In the genomic region with DNA sequence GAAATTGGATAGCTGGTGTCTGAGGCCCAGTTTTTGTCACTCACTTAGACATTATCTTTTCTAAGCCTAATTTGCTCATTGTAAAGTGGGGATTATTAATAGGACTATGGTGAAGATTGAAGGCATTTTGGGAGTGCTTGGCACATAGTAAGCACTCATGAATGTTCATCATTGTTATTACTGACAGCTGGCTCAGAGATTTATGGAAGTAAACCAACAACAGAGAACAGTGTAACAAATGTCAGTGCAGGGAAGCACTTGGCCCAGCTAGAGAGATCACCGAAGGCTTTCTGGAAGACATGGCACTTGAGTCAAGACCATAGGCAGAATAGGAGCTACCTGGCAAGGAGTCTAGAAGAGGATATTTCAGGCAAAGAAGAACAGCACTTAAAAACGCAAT, we compare ENCODE assay signal across 17 cellular contexts.
DNase-seq lines count a peak whose midpoint lies in the region; ATAC-seq, FAIRE-seq and TF ChIP-seq lines count a peak whose summit lies in the region.
"Had no signal": no experiment of that assay in that cellular context is flagged by ENCODE, and none has a peak within 500 bp of the region (broad histone marks: within the 10 kb centered on the region; RNA-seq: fewer than 3 reads in every experiment).

No MANE protein-coding gene starts in this region.

- H3K27me3 ChIP-seq in keratinocyte (ENCODE audit: control insufficient read depth, extremely low read depth, insufficient read depth, low read length) = no peaks in the 10 kb centered on the region
- H3K27me3 ChIP-seq: BLaER1 had no signal

- H3K9me3 ChIP-seq in keratinocyte (ENCODE audit: control insufficient read depth, low read depth, low read length) = no peaks in the 10 kb centered on the region
- H3K9me3 ChIP-seq: BLaER1, Caco-2 had no signal

- no peak overlapping the region for H3K27ac ChIP-seq in keratinocyte (ENCODE audit: control insufficient read depth, insufficient read depth, low read length)
- H3K27ac ChIP-seq: 22Rv1, BLaER1, GM23248 had no signal

- no peak overlapping the region for H3K4me2 ChIP-seq in keratinocyte (ENCODE audit: control insufficient read depth, extremely low read depth, insufficient read depth, low read depth, low read length)
- H3K4me2 ChIP-seq: BLaER1 had no signal

- H3K79me2 ChIP-seq in keratinocyte (ENCODE audit: control insufficient read depth, insufficient read depth, low read length) = no peaks in the 10 kb centered on the region

- dilution Hi-C loops in keratinocyte (cut with MboI; ENCODE audit: extremely low pct_ligation_motif_present, low sequenced_read_pairs) = no loop called here

- H3K9ac ChIP-seq in keratinocyte (ENCODE audit: control insufficient read depth, extremely low read depth, insufficient read depth, low read length) = no peak overlapping the region
- H3K9ac ChIP-seq: BLaER1, GM23248 had no signal

- no peak overlapping the region for H3K4me3 ChIP-seq in keratinocyte (ENCODE audit: control insufficient read depth in 2 of 3, extremely low read depth in 1 of 3, insufficient read depth in 2 of 3, low read depth in 1 of 3, low read length in 3 of 3)
- H3K4me3 ChIP-seq: BLaER1, GM23248 had no signal

- DNase-seq in NCI-H82 (lab: John Stamatoyannopoulos, UW) = peak; percentile 17
- DNase-seq in NCI-H82 treated with DMSO at 0.1 percent for 48 hours (lab: John Stamatoyannopoulos, UW; ENCODE audit: unreplicated experiment) = no peak
- DNase-seq in NCI-H446 treated with DMSO at 0.1 percent for 48 hours (lab: John Stamatoyannopoulos, UW) = peak; percentile 58
- peak; percentile 49 for DNase-seq in cerebellum (ENCODE audit: low spot score)
- no peak for DNase-seq in keratinocyte (ENCODE audit: low read depth, low spot score)
- DNase-seq in NCI-H1694 (lab: John Stamatoyannopoulos, UW) = no peak
- DNase-seq in NK-92 (lab: John Stamatoyannopoulos, UW; ENCODE audit: unreplicated experiment) = no peak
- DNase-seq: Caco-2; CD8-positive, alpha-beta memory T cell; DND-41; GF-D8; GM23248 had no signal

- no peaks in the 10 kb centered on the region for H3K9me1 ChIP-seq in keratinocyte (ENCODE audit: control insufficient read depth, extremely low read depth, insufficient read depth, low read length)

- peak overlapping the region; percentile 33 for H2AFZ ChIP-seq in keratinocyte (ENCODE audit: control insufficient read depth, low read length)
- H2AFZ ChIP-seq: GM23248 had no signal

- no peaks in the 10 kb centered on the region for H4K20me1 ChIP-seq in keratinocyte (ENCODE audit: control insufficient read depth, extremely low read depth, insufficient read depth, low read length)
- H4K20me1 ChIP-seq: BLaER1 had no signal

- no peak for ATAC-seq in HG03521 (IDR thresholded peaks at IDR 0.05; ENCODE audit: unreplicated experiment)

- H3K36me3 ChIP-seq in keratinocyte (ENCODE audit: control insufficient read depth in 2 of 2, extremely low read depth in 1 of 2, insufficient read depth in 2 of 2, low read length in 2 of 2) = no peaks in the 10 kb centered on the region
- H3K36me3 ChIP-seq: BLaER1 had no signal

- peaks cover 14% of the 10 kb centered on the region for H3K4me1 ChIP-seq in keratinocyte (ENCODE audit: control insufficient read depth, extremely low read depth, insufficient read depth, low read length)
- H3K4me1 ChIP-seq: BLaER1, Caco-2 had no signal

- FAIRE-seq in keratinocyte (lab: Jason Lieb, UNC) = no peak
- FAIRE-seq: GM19239, H54 had no signal

- TF ChIP-seq CTCF in keratinocyte (optimal IDR thresholded peaks at IDR 0.05 in 1 of 3, IDR thresholded peaks at IDR 0.05 in 1 of 3, conservative IDR thresholded peaks at IDR 0.05 in 1 of 3; ENCODE audit: extremely low read depth in 1 of 3, insufficient read depth in 2 of 3, low read length in 3 of 3) = no peak

Comparison
In these comparisons a context has a peak if more than half of its experiments do, and no peak if none do; other contexts are left out.
1. DNase-seq: peak in NCI-H82 (single experiment), NCI-H446 treated with DMSO at 0.1 percent for 48 hours (single experiment) and cerebellum (single experiment); none in NCI-H82 treated with DMSO at 0.1 percent for 48 hours (single experiment), keratinocyte (single experiment), NCI-H1694 (single experiment) and NK-92 (single experiment).